8 cellular contexts compared by ENCODE assay signal in genomic region chr20:3000852-3001523, GRCh38. TPM values are rescaled to one million over a fixed set of nuclear protein-coding genes. Genes with fewer than 3 reads are reported as not detected.
DNase-seq lines count a peak whose midpoint lies in the region; ATAC-seq and TF ChIP-seq lines count a peak whose summit lies in the region.

No MANE protein-coding gene starts in this region.

- peaks cover 20% of the 10 kb centered on the region for H3K36me3 Mint-ChIP-seq in activated CD4-positive, alpha-beta memory T cell treated with anti-CD3 and anti-CD28 coated beads for 36 hours
- H3K36me3 Mint-ChIP-seq in activated CD4-positive, alpha-beta memory T cell treated with anti-CD3 and anti-CD28 coated beads, Interleukin-2, amount 10 ng/mL, durations not matched to agents 7 days and 5 days (ENCODE audit: low read depth), result peaks cover 22% of the 10 kb centered on the region

- H3K27me3 Mint-ChIP-seq in activated CD4-positive, alpha-beta memory T cell treated with anti-CD3 and anti-CD28 coated beads for 36 hours, result no peaks in the 10 kb centered on the region
- no peaks in the 10 kb centered on the region for H3K27me3 Mint-ChIP-seq in activated CD4-positive, alpha-beta memory T cell treated with anti-CD3 and anti-CD28 coated beads, Interleukin-2, amount 10 ng/mL, durations not matched to agents 7 days and 5 days

- intact Hi-C loops in activated CD4-positive, alpha-beta memory T cell treated with anti-CD3 and anti-CD28 coated beads for 36 hours (cut with micrococcal nuclease), result loop anchor here (1.0 to 2.0 kb wide), 4 partner anchors 14 to 313 kb away; partner anchors contain the start of gene PTPRA

- peak overlapping the region; percentile 51 for H3K27ac Mint-ChIP-seq in activated CD4-positive, alpha-beta memory T cell treated with anti-CD3 and anti-CD28 coated beads for 36 hours
- H3K27ac Mint-ChIP-seq in activated CD4-positive, alpha-beta memory T cell treated with anti-CD3 and anti-CD28 coated beads, Interleukin-2, amount 10 ng/mL, durations not matched to agents 7 days and 5 days, result no peak overlapping the region

- no peaks in the 10 kb centered on the region for H3K9me3 Mint-ChIP-seq in activated CD4-positive, alpha-beta memory T cell treated with anti-CD3 and anti-CD28 coated beads for 36 hours
- no peaks in the 10 kb centered on the region for H3K9me3 Mint-ChIP-seq in activated CD4-positive, alpha-beta memory T cell treated with anti-CD3 and anti-CD28 coated beads, Interleukin-2, amount 10 ng/mL, durations not matched to agents 7 days and 5 days

- CTCF ChIA-PET in activated CD4-positive, alpha-beta memory T cell treated with anti-CD3 and anti-CD28 coated beads for 36 hours (lab: Charles Lee), result interaction anchor here (0.6 to 2.8 kb wide), 50 partner anchors 10 to 754 kb away, joined by 3 to 18 read pairs (median 4); partner anchors contain the start of genes IDH3B, PTPRA and TMEM239
- CTCF ChIA-PET in activated CD4-positive, alpha-beta memory T cell treated with anti-CD3 and anti-CD28 coated beads, Interleukin-2, amount 10 ng/mL, durations not matched to agents 7 days and 5 days (lab: Charles Lee), result interaction anchor here (1.2 kb wide), 1 partner anchor 17 kb away, joined by 4 read pairs; no protein-coding TSS in a partner anchor

- H3K4me1 Mint-ChIP-seq in activated CD4-positive, alpha-beta memory T cell treated with anti-CD3 and anti-CD28 coated beads for 36 hours (ENCODE audit: low read depth), result peaks cover 9% of the 10 kb centered on the region
- no peaks in the 10 kb centered on the region for H3K4me1 Mint-ChIP-seq in activated CD4-positive, alpha-beta memory T cell treated with anti-CD3 and anti-CD28 coated beads, Interleukin-2, amount 10 ng/mL, durations not matched to agents 7 days and 5 days

- POLR2A ChIA-PET in activated CD4-positive, alpha-beta memory T cell treated with anti-CD3 and anti-CD28 coated beads for 36 hours (lab: Charles Lee), result interaction anchor here (0.6 to 1.4 kb wide), 2 partner anchors 14 to 170 kb away, joined by 3 to 6 read pairs; no protein-coding TSS in a partner anchor
- POLR2A ChIA-PET in activated CD4-positive, alpha-beta memory T cell treated with anti-CD3 and anti-CD28 coated beads, Interleukin-2, amount 10 ng/mL, durations not matched to agents 7 days and 5 days (lab: Charles Lee), result interaction anchor here (0.9 kb wide), 1 partner anchor 11 kb away, joined by 3 read pairs; no protein-coding TSS in a partner anchor

- ATAC-seq in SK-N-SH treated with all-trans-retinoic acid at 6 μM for 48 hours (peak; percentile 96), HG03571 (IDR thresholded peaks at IDR 0.05; ENCODE audit: unreplicated experiment) (no peak)

- H3K4me3 Mint-ChIP-seq in activated CD4-positive, alpha-beta memory T cell treated with anti-CD3 and anti-CD28 coated beads for 36 hours, result no peak overlapping the region
- H3K4me3 Mint-ChIP-seq in activated CD4-positive, alpha-beta memory T cell treated with anti-CD3 and anti-CD28 coated beads, Interleukin-2, amount 10 ng/mL, durations not matched to agents 7 days and 5 days, result no peak overlapping the region

- DNase-seq in activated CD4-positive, alpha-beta memory T cell treated with anti-CD3 and anti-CD28 coated beads for 36 hours, result no peak
- no peak for DNase-seq in activated CD4-positive, alpha-beta memory T cell treated with anti-CD3 and anti-CD28 coated beads, Interleukin-2, amount 10 ng/mL, durations not matched to agents 7 days and 5 days
- peak; percentile 83 for DNase-seq in NAMALWA (ENCODE audit: low spot score)
- peak; percentile 44 for DNase-seq in foreskin melanocyte
- peak; percentile 57 for DNase-seq in putamen (ENCODE audit: low spot score)
- DNase-seq in cortex of kidney (lab: John Stamatoyannopoulos, UW), result no peak

TF ChIP-seq in SK-N-SH treated with all-trans-retinoic acid at 6 μM for 48 hours, 23 proteins besides CTCF, POLR2A, EP300 and RAD21:
- TF ChIP-seq ZFP30 (CRISPR knock-in tag; IDR thresholded peaks at IDR 0.05), result no peak
- TF ChIP-seq ESRRG (CRISPR knock-in tag; IDR thresholded peaks at IDR 0.05), result no peak
- no peak for TF ChIP-seq ZNF565 (CRISPR knock-in tag; conservative IDR thresholded peaks at IDR 0.05; ENCODE audit: low read depth)
- TF ChIP-seq CSRNP3 (CRISPR knock-in tag; IDR thresholded peaks at IDR 0.05), result no peak
- no peak for TF ChIP-seq TOX (CRISPR knock-in tag; IDR thresholded peaks at IDR 0.05; ENCODE audit: borderline replicate concordance)
- TF ChIP-seq RARB (CRISPR knock-in tag; IDR thresholded peaks at IDR 0.05), result no peak
- TF ChIP-seq CSDC2 (CRISPR knock-in tag; IDR thresholded peaks at IDR 0.05), result no peak
- TF ChIP-seq PATZ1 (CRISPR knock-in tag; IDR thresholded peaks at IDR 0.05; ENCODE audit: borderline replicate concordance), result no peak
- no peak for TF ChIP-seq TCF4 (CRISPR knock-in tag; IDR thresholded peaks at IDR 0.05; ENCODE audit: borderline replicate concordance)
- no peak for TF ChIP-seq GLIS3 (CRISPR knock-in tag; IDR thresholded peaks at IDR 0.05)
- no peak for TF ChIP-seq ARNTL (CRISPR knock-in tag; IDR thresholded peaks at IDR 0.05; ENCODE audit: borderline replicate concordance, low read depth)
- TF ChIP-seq TSHZ2 (CRISPR knock-in tag; IDR thresholded peaks at IDR 0.05), result no peak
- TF ChIP-seq ISL1 (CRISPR knock-in tag; IDR thresholded peaks at IDR 0.05), result no peak
- no peak for TF ChIP-seq ZNF70 (CRISPR knock-in tag; IDR thresholded peaks at IDR 0.05)
- no peak for TF ChIP-seq PPARA (CRISPR knock-in tag; IDR thresholded peaks at IDR 0.05; ENCODE audit: borderline replicate concordance)
TF ChIP-seq in SK-N-SH treated with all-trans-retinoic acid at 6 μM for 48 hours: peak in this region for 0.

RNA-seq across cellular contexts. Expression of gene GNRH2, which starts 42.4 kb away (rescaled TPM):
- total RNA-seq in activated CD4-positive, alpha-beta memory T cell treated with anti-CD3 and anti-CD28 coated beads for 36 hours, result 10 to 100 TPM; 17.3 to 24.0 TPM
- total RNA-seq in activated CD4-positive, alpha-beta memory T cell treated with anti-CD3 and anti-CD28 coated beads, Interleukin-2, amount 10 ng/mL, durations not matched to agents 7 days and 5 days, result 1 to 10 TPM; 2.3 to 3.0 TPM

RNA-seq across cellular contexts. Expression of gene MRPS26, which starts 44.9 kb away (rescaled TPM):
- 100 to 1,000 TPM; 155 to 158 TPM for total RNA-seq in activated CD4-positive, alpha-beta memory T cell treated with anti-CD3 and anti-CD28 coated beads for 36 hours
- 10 to 100 TPM; 33.7 to 35.3 TPM for total RNA-seq in activated CD4-positive, alpha-beta memory T cell treated with anti-CD3 and anti-CD28 coated beads, Interleukin-2, amount 10 ng/mL, durations not matched to agents 7 days and 5 days

Comparison
In these comparisons a context has a peak if more than half of its experiments do, and no peak if none do; other contexts are left out.
1. RNA of gene GNRH2, which starts 42.4 kb away (total RNA-seq): 17.3 to 24.0 TPM in activated CD4-positive, alpha-beta memory T cell treated with anti-CD3 and anti-CD28 coated beads for 36 hours; 2.3 to 3.0 TPM in activated CD4-positive, alpha-beta memory T cell treated with anti-CD3 and anti-CD28 coated beads, Interleukin-2, amount 10 ng/mL, durations not matched to agents 7 days and 5 days; every median in the first group is over 4 times any median in the second.
2. RNA of gene MRPS26, which starts 44.9 kb away (total RNA-seq): 155 to 158 TPM in activated CD4-positive, alpha-beta memory T cell treated with anti-CD3 and anti-CD28 coated beads for 36 hours; 33.7 to 35.3 TPM in activated CD4-positive, alpha-beta memory T cell treated with anti-CD3 and anti-CD28 coated beads, Interleukin-2, amount 10 ng/mL, durations not matched to agents 7 days and 5 days; every median in the first group is over 4 times any median in the second.
3. DNase-seq: peak in NAMALWA (single experiment), foreskin melanocyte (single experiment) and putamen (single experiment); none in activated CD4-positive, alpha-beta memory T cell treated with anti-CD3 and anti-CD28 coated beads for 36 hours (single experiment), activated CD4-positive, alpha-beta memory T cell treated with anti-CD3 and anti-CD28 coated beads, Interleukin-2, amount 10 ng/mL, durations not matched to agents 7 days and 5 days (single experiment) and cortex of kidney (single experiment).